ENCODE assay signal across 12 cellular contexts in the genomic region with DNA sequence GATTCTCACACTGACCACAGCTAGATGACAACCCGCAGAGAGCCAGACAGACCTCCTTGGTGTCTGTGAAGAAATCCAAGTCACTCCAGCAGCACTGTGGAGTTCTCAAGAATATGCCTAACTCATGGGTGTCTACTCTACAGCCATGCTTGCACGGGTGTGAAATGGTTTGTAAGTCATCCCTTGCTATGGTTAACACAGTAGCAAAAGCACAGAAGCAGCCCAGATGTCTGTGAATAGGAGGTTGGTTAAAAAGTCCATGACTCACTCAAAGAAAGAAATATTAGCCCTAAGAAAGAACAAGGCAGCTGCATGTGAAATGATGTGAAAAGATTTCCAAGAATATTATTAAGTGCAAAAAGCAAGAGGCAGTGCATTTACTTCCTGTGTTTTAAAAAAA. TPM values are rescaled to one million over a fixed set of nuclear protein-coding genes. Genes with fewer than 3 reads are reported as not detected.
DNase-seq lines count a peak whose midpoint lies in the region; ATAC-seq and TF ChIP-seq lines count a peak whose summit lies in the region.
"Had no signal": no experiment of that assay in that cellular context is flagged by ENCODE, and none has a peak within 500 bp of the region (broad histone marks: within the 10 kb centered on the region; RNA-seq: fewer than 3 reads in every experiment).

No MANE protein-coding gene starts in this region.

- no peaks in the 10 kb centered on the region for H3K36me3 ChIP-seq in thoracic aorta
- H3K36me3 ChIP-seq: prostate gland had no signal

- no peaks in the 10 kb centered on the region for H3K9me3 ChIP-seq in thoracic aorta
- H3K9me3 ChIP-seq: prostate gland had no signal

- peak overlapping the region; percentile 18 to 22 for H3K27ac ChIP-seq in thoracic aorta
- H3K27ac ChIP-seq: prostate gland had no signal

- peaks cover 9 to 16% of the 10 kb centered on the region in 2 donors for H3K4me1 ChIP-seq in thoracic aorta (ENCODE audit: control insufficient read depth in 1 of 2, low read depth in 2 of 2)
- H3K4me1 ChIP-seq: prostate gland had no signal

- no peak overlapping the region for H3K4me3 Mint-ChIP-seq in chondrocyte (ENCODE audit: unreplicated experiment)
- H3K4me3 Mint-ChIP-seq: memory B cell had no signal

- no peak for TF ChIP-seq CTCF in chondrocyte (IDR thresholded peaks at IDR 0.05)
- no peak for TF ChIP-seq CTCF in thoracic aorta (IDR thresholded peaks at IDR 0.05)

- H3K36me3 Mint-ChIP-seq in chondrocyte (ENCODE audit: low read depth), result peaks cover 1% of the 10 kb centered on the region

- H3K27me3 ChIP-seq in thoracic aorta (replicated peaks; ENCODE audit: insufficient read depth), result no peaks in the 10 kb centered on the region

- peaks cover 2% of the 10 kb centered on the region for H3K27me3 Mint-ChIP-seq in chondrocyte (ENCODE audit: low read depth)
- H3K27me3 Mint-ChIP-seq: memory B cell had no signal

- H3K4me1 Mint-ChIP-seq in chondrocyte (ENCODE audit: low read depth), result peaks cover 16% of the 10 kb centered on the region

- no peaks in the 10 kb centered on the region for H3K9me3 Mint-ChIP-seq in chondrocyte (ENCODE audit: low read depth)

- H3K27ac Mint-ChIP-seq in chondrocyte (ENCODE audit: unreplicated experiment), result peak overlapping the region; percentile 68
- H3K27ac Mint-ChIP-seq: memory B cell had no signal

- DNase-seq in LHCN-M2 (ENCODE audit: low read depth) (peak; percentile 92), chondrocyte (ENCODE audit: low spot score) (no peak), islet precursor cell (peak; percentile 32), thoracic aorta (ENCODE audit: low spot score) (no peak), A172 (ENCODE audit: low spot score) (no peak), COR-L47 (lab: John Stamatoyannopoulos, UW) (no peak)
- DNase-seq: effector CD4-positive, alpha-beta T cell; NCI-H1105; NCI-H510A treated with DMSO at 0.1 percent for 48 hours had no signal

- no peak overlapping the region for H3K4me3 ChIP-seq in thoracic aorta
- H3K4me3 ChIP-seq: prostate gland had no signal

- ATAC-seq in thoracic aorta (ENCODE audit: insufficient number of reproducible peaks, low FRiP score, low read depth) (no peak), HG03045 (IDR thresholded peaks at IDR 0.05; ENCODE audit: unreplicated experiment) (no peak)

RNA-seq across cellular contexts. Expression of gene LIMD1, which starts 12.1 kb away (rescaled TPM):
- 29.2 and 31.5 TPM in 2 replicates for total RNA-seq in LHCN-M2 (2014; rRNA removed)
- polyA plus RNA-seq in LHCN-M2 (2012), result 12.1 TPM
- total RNA-seq in chondrocyte, result 20.0 to 32.0 TPM (median 29.6 TPM) in 3 replicates
- total RNA-seq in thoracic aorta, result 10 to 100 TPM; 32.5 to 42.6 TPM
- 8.7 TPM in 2 replicates for total RNA-seq in A172 (2014; rRNA removed; shearing (Covaris generic))

Comparison
In these comparisons a context has a peak if more than half of its experiments do, and no peak if none do; other contexts are left out.
1. DNase-seq: peak in LHCN-M2 (single experiment) and islet precursor cell (single experiment); none in chondrocyte (single experiment), thoracic aorta (single experiment), A172 (single experiment) and COR-L47 (single experiment).